Comparison of ENCODE assay signal across 25 cellular contexts in genomic region chr9:12843735-12844134, GRCh38.
DNase-seq lines count a peak whose midpoint lies in the region; ATAC-seq and TF ChIP-seq lines count a peak whose summit lies in the region.
"Had no signal": no experiment of that assay in that cellular context is flagged by ENCODE, and none has a peak within 500 bp of the region (broad histone marks: within the 10 kb centered on the region; RNA-seq: fewer than 3 reads in every experiment).

No MANE protein-coding gene starts in this region.

- ATAC-seq in SK-N-SH treated with all-trans-retinoic acid at 6 μM for 48 hours (no peak), GM18498 (IDR thresholded peaks at IDR 0.05; ENCODE audit: unreplicated experiment) (no peak), left lobe of liver (no peak)
- ATAC-seq: HCT116, HepG2, K562, PC-3, Right ventricle myocardium inferior had no signal

- peak; percentile 24 for DNase-seq in AG08396 (ENCODE audit: low spot score)
- peak; percentile 55 for DNase-seq in fibroblast of villous mesenchyme (ENCODE audit: low read depth)
- peak; percentile 30 for DNase-seq in non-pigmented ciliary epithelial cell (ENCODE audit: low read depth)
- no peak for DNase-seq in stimulated activated CD4-positive, alpha-beta T cell treated with anti-CD3 and anti-CD28 coated beads, Interleukin-2, amount 100 ng/mL, for 48 hours
- no peak for DNase-seq in cortex of kidney (lab: John Stamatoyannopoulos, UW)
- DNase-seq in left lobe of liver (ENCODE audit: low spot score) = no peak
- DNase-seq: 8988T; ACHN; CD4-positive, CD25-positive, alpha-beta regulatory T cell; NCI-H1105 treated with DMSO at 0.1 percent for 48 hours; NCI-H146; NCI-H1930; NCI-H446 treated with DMSO at 0.1 percent for 48 hours; NCI-H526; NCI-H82; NK-92 treated with Interleukin-12 subunit alpha and Interleukin-12 subunit beta, amount 100 ng/mL, for 24 hours; PC-3 had no signal

- no peak overlapping the region for H3K4me3 ChIP-seq in fibroblast of villous mesenchyme (ENCODE audit: low read depth, low read length)
- H3K4me3 ChIP-seq: BLaER1, K562, SJSA1 had no signal

- no peak for TF ChIP-seq CTCF in fibroblast of villous mesenchyme (IDR thresholded peaks at IDR 0.05; ENCODE audit: insufficient read depth, low read depth, low read length)

TF ChIP-seq in SK-N-SH treated with all-trans-retinoic acid at 6 μM for 48 hours, 23 proteins besides CTCF, POLR2A, EP300 and RAD21:
- 0 out of 2 replicates have a peak, but pooled peaks have one; percentile 28 for TF ChIP-seq SNAI2 (CRISPR knock-in tag; IDR thresholded peaks at IDR 0.05)
- no peak for TF ChIP-seq ISL1 (CRISPR knock-in tag; IDR thresholded peaks at IDR 0.05)

Comparison
In these comparisons a context has a peak if more than half of its experiments do, and no peak if none do; other contexts are left out.
1. DNase-seq: peak in AG08396 (single experiment), fibroblast of villous mesenchyme (single experiment) and non-pigmented ciliary epithelial cell (single experiment); none in stimulated activated CD4-positive, alpha-beta T cell treated with anti-CD3 and anti-CD28 coated beads, Interleukin-2, amount 100 ng/mL, for 48 hours (0 of 2), cortex of kidney (single experiment) and left lobe of liver (single experiment).